In the genomic region with DNA sequence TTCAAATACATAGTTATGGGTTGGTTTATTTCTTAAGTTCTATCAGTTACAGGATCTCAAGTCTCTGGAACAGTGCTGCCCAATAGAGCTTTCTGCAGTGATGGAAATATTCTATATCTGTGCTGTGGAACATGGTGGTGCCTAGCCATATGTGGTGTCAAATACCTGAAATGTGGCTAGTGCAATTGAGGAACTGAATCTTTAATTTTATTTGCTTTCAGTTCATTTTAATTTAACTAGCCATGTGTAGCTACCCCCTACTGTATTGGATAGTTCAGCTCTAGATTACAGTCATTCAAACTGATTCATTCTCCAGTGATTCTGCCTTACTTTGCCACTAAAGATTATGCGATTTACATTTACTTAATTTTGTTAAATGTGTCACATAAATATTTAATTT, we compare ENCODE assay signal across 22 cellular contexts.
DNase-seq lines count a peak whose midpoint lies in the region; ATAC-seq and TF ChIP-seq lines count a peak whose summit lies in the region.
"Had no signal": no experiment of that assay in that cellular context is flagged by ENCODE, and none has a peak within 500 bp of the region (broad histone marks: within the 10 kb centered on the region; RNA-seq: fewer than 3 reads in every experiment).

No MANE protein-coding gene starts in this region.

- DNase-seq in GM12864 (ENCODE audit: low read depth), result peak; percentile 18
- no peak for DNase-seq in NCI-H187 treated with DMSO at 0.1 percent for 48 hours (lab: John Stamatoyannopoulos, UW)
- no peak for DNase-seq in Right ventricle myocardium superior
- DNase-seq in NCI-H2196 treated with DMSO at 0.1 percent for 48 hours (lab: John Stamatoyannopoulos, UW; ENCODE audit: unreplicated experiment), result no peak
- no peak for DNase-seq in activated T-cell treated with anti-CD3 and anti-CD28 coated beads for 4 hours
- DNase-seq: activated CD8-positive, alpha-beta T cell treated with anti-CD3 and anti-CD28 coated beads, Interleukin-2, amount 10 ng/mL, durations not matched to agents 7 days and 5 days; adrenal gland; caudate nucleus; DMS79 treated with DMSO at 0.1 percent for 48 hours; effector CD8-positive, alpha-beta T cell; hypothalamus; left colon; MG63; NCI-H2029 treated with DMSO at 0.1 percent for 48 hours; NCI-H524 treated with DMSO at 0.1 percent for 48 hours; transverse colon had no signal

- ATAC-seq in GM19043 (IDR thresholded peaks at IDR 0.05; ENCODE audit: low read depth, unreplicated experiment) (peak; percentile 80), HG02852 (IDR thresholded peaks at IDR 0.05; ENCODE audit: unreplicated experiment) (peak; percentile 72), HG03565 (IDR thresholded peaks at IDR 0.05; ENCODE audit: unreplicated experiment) (peak; percentile 74), Right ventricle myocardium superior (ENCODE audit: poor library complexity) (no peak)
- ATAC-seq: A549; activated CD8-positive, alpha-beta T cell treated with anti-CD3 and anti-CD28 coated beads, Interleukin-2, amount 10 ng/mL, durations not matched to agents 7 days and 5 days; left colon; SK-N-SH treated with all-trans-retinoic acid at 6 μM for 48 hours had no signal

- intact Hi-C loops in Right ventricle myocardium superior (cut with DNase I), result no loop called here

- TF ChIP-seq CTCF in GM12864 (IDR thresholded peaks at IDR 0.05; ENCODE audit: low read depth, low read length, missing control alignments), result no peak

- H3K4me3 ChIP-seq in GM12864 (ENCODE audit: low read depth, low read length), result no peak overlapping the region
- H3K4me3 ChIP-seq: A549, adrenal gland, HAP-1, MG63, transverse colon had no signal
